Comparison of ENCODE assay signal across 1 cellular context in the genomic region with DNA sequence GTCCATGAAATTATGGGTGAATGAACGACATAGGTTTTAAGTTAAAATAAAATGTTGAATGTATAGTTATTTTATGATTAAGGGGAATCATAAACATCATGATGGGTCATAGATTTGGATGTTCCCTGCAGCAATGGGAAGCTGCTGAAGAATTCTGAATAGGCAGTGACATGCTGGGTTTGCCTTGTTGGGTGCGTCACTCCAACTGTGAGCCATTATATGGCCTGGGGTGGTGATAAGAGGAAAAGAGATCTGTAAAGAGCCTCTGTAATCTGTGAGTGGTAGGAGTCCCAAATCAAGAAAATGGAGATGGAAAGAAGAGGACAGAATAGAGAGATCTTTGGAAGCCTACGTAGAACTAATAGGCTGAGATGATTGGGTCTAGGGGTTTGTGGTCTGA.
TF ChIP-seq lines count a peak whose summit lies in the region.

No MANE protein-coding gene starts in this region.

TF ChIP-seq in H1, 55 proteins besides CTCF, POLR2A, EP300 and RAD21:
- TF ChIP-seq HDAC2 (IDR thresholded peaks at IDR 0.05; ENCODE audit: borderline replicate concordance in 1 of 2, low read depth in 2 of 2, low read length in 2 of 2): 0 out of 4 replicates have a peak, but pooled peaks of 1 of the 2 experiments have one; percentile 33
- TF ChIP-seq GTF2F1 (IDR thresholded peaks at IDR 0.05; ENCODE audit: borderline replicate concordance, low read depth, low read length): no peak
- peak; percentile 75 for TF ChIP-seq NANOG (IDR thresholded peaks at IDR 0.05; ENCODE audit: insufficient read depth, low read depth, low read length, poor library complexity, severe bottlenecking)
